Comparison of ENCODE assay signal across 14 cellular contexts in the genomic region with DNA sequence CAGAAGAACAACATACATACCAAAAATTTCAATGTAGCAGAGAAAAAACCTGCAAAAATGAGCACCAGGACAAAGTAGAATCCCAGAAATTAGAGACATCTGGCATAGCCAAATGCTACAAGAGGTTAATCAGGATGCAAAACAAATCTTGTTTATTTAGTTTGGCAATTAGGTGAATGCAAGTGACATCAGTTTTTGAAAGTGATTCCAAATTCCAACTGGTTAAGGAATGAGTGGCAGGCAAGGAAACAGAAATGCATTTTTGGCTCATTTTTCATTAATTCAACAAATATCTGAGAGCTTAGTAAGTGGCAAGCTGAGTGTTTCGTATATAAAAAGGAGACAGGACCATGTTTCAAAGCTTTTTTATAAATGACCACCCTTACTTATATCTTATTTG. TPM values are rescaled to one million over a fixed set of nuclear protein-coding genes. Genes with fewer than 3 reads are reported as not detected.
DNase-seq lines count a peak whose midpoint lies in the region; ATAC-seq lines count a peak whose summit lies in the region.
"Had no signal": no experiment of that assay in that cellular context is flagged by ENCODE, and none has a peak within 500 bp of the region (broad histone marks: within the 10 kb centered on the region; RNA-seq: fewer than 3 reads in every experiment).

No MANE protein-coding gene starts in this region.

- no peaks in the 10 kb centered on the region for H3K9me3 Mint-ChIP-seq in activated T-cell treated with anti-CD3 and anti-CD28 coated beads, Interleukin-2, amount 50 U/mL, for 24 hours
- H3K9me3 Mint-ChIP-seq in T-cell: no peaks in the 10 kb centered on the region
- H3K9me3 Mint-ChIP-seq in stimulated activated naive B cell treated with anti-CD40 and anti-IgM and Interleukin-4, amounts not matched to agents 10 μg/mL and 1 μg/mL and 100 μg/mL, for 72 hours: no peaks in the 10 kb centered on the region
- H3K9me3 Mint-ChIP-seq in effector memory CD8-positive, alpha-beta T cell: no peaks in the 10 kb centered on the region
- no peaks in the 10 kb centered on the region for H3K9me3 Mint-ChIP-seq in activated CD4-positive, alpha-beta memory T cell treated with anti-CD3 and anti-CD28 coated beads, Interleukin-2, amount 10 ng/mL, durations not matched to agents 7 days and 5 days
- H3K9me3 Mint-ChIP-seq: dendritic cell treated with granulocyte-macrophage colony-stimulating factor and Interleukin-4, amounts not matched to agents 40 ng/mL and 50 ng/mL, for 4 days; type B pancreatic cell had no signal

- peak overlapping the region; percentile 61 for H3K27ac Mint-ChIP-seq in activated T-cell treated with anti-CD3 and anti-CD28 coated beads, Interleukin-2, amount 50 U/mL, for 24 hours
- peak overlapping the region; percentile 12 to 31 for H3K27ac Mint-ChIP-seq in T-cell
- peak overlapping the region; percentile 43 for H3K27ac Mint-ChIP-seq in stimulated activated naive B cell treated with anti-CD40 and anti-IgM and Interleukin-4, amounts not matched to agents 10 μg/mL and 1 μg/mL and 100 μg/mL, for 72 hours
- peak overlapping the region in 1 of 2 donors; percentile 59 for H3K27ac Mint-ChIP-seq in effector memory CD8-positive, alpha-beta T cell
- H3K27ac Mint-ChIP-seq in activated CD4-positive, alpha-beta memory T cell treated with anti-CD3 and anti-CD28 coated beads, Interleukin-2, amount 10 ng/mL, durations not matched to agents 7 days and 5 days: no peak overlapping the region
- H3K27ac Mint-ChIP-seq: dendritic cell treated with granulocyte-macrophage colony-stimulating factor and Interleukin-4, amounts not matched to agents 40 ng/mL and 50 ng/mL, for 4 days; type B pancreatic cell had no signal

- POLR2A ChIA-PET in T-cell (lab: Charles Lee): no interaction called here
- POLR2A ChIA-PET in activated CD4-positive, alpha-beta memory T cell treated with anti-CD3 and anti-CD28 coated beads, Interleukin-2, amount 10 ng/mL, durations not matched to agents 7 days and 5 days (lab: Charles Lee): interaction anchor here (0.9 kb wide), 1 partner anchor 236 kb away, joined by 5 read pairs; no protein-coding TSS in a partner anchor

- no peak for ATAC-seq in T-cell (replicated peaks in 1 of 4)
- no peak for ATAC-seq in stimulated activated naive B cell treated with anti-CD40 and anti-IgM and Interleukin-4, amounts not matched to agents 10 μg/mL and 1 μg/mL and 100 μg/mL, for 72 hours (replicated peaks)
- ATAC-seq in effector memory CD8-positive, alpha-beta T cell (replicated peaks): no peak
- ATAC-seq: left cardiac atrium had no signal

- no peak overlapping the region for H3K4me3 Mint-ChIP-seq in activated T-cell treated with anti-CD3 and anti-CD28 coated beads, Interleukin-2, amount 50 U/mL, for 24 hours
- peak overlapping the region in 1 of 3 donors; percentile 27 for H3K4me3 Mint-ChIP-seq in T-cell
- no peak overlapping the region for H3K4me3 Mint-ChIP-seq in stimulated activated naive B cell treated with anti-CD40 and anti-IgM and Interleukin-4, amounts not matched to agents 10 μg/mL and 1 μg/mL and 100 μg/mL, for 72 hours
- peak overlapping the region in 1 of 2 donors; percentile 20 for H3K4me3 Mint-ChIP-seq in effector memory CD8-positive, alpha-beta T cell
- no peak overlapping the region for H3K4me3 Mint-ChIP-seq in activated CD4-positive, alpha-beta memory T cell treated with anti-CD3 and anti-CD28 coated beads, Interleukin-2, amount 10 ng/mL, durations not matched to agents 7 days and 5 days
- H3K4me3 Mint-ChIP-seq: dendritic cell treated with granulocyte-macrophage colony-stimulating factor and Interleukin-4, amounts not matched to agents 40 ng/mL and 50 ng/mL, for 4 days; type B pancreatic cell had no signal

- peaks cover 31% of the 10 kb centered on the region for H3K36me3 Mint-ChIP-seq in activated T-cell treated with anti-CD3 and anti-CD28 coated beads, Interleukin-2, amount 50 U/mL, for 24 hours (ENCODE audit: low read depth)
- H3K36me3 Mint-ChIP-seq in T-cell: peaks cover 4% of the 10 kb centered on the region
- H3K36me3 Mint-ChIP-seq in stimulated activated naive B cell treated with anti-CD40 and anti-IgM and Interleukin-4, amounts not matched to agents 10 μg/mL and 1 μg/mL and 100 μg/mL, for 72 hours: peaks cover 4 to 15% of the 10 kb centered on the region in 2 donors
- no peaks in the 10 kb centered on the region for H3K36me3 Mint-ChIP-seq in effector memory CD8-positive, alpha-beta T cell (ENCODE audit: insufficient read depth)
- peaks cover 5% of the 10 kb centered on the region for H3K36me3 Mint-ChIP-seq in activated CD4-positive, alpha-beta memory T cell treated with anti-CD3 and anti-CD28 coated beads, Interleukin-2, amount 10 ng/mL, durations not matched to agents 7 days and 5 days (ENCODE audit: low read depth)
- H3K36me3 Mint-ChIP-seq: type B pancreatic cell had no signal

- H3K4me1 Mint-ChIP-seq in activated T-cell treated with anti-CD3 and anti-CD28 coated beads, Interleukin-2, amount 50 U/mL, for 24 hours (ENCODE audit: low read depth): peaks cover 85% of the 10 kb centered on the region
- peaks cover 69 to 90% (median 87%) of the 10 kb centered on the region in 3 donors for H3K4me1 Mint-ChIP-seq in T-cell
- peaks cover 41 to 85% of the 10 kb centered on the region in 2 donors for H3K4me1 Mint-ChIP-seq in stimulated activated naive B cell treated with anti-CD40 and anti-IgM and Interleukin-4, amounts not matched to agents 10 μg/mL and 1 μg/mL and 100 μg/mL, for 72 hours
- peaks cover 49 to 73% of the 10 kb centered on the region in 2 donors for H3K4me1 Mint-ChIP-seq in effector memory CD8-positive, alpha-beta T cell (ENCODE audit: low read depth in 2 of 2)
- peaks cover 31% of the 10 kb centered on the region for H3K4me1 Mint-ChIP-seq in activated CD4-positive, alpha-beta memory T cell treated with anti-CD3 and anti-CD28 coated beads, Interleukin-2, amount 10 ng/mL, durations not matched to agents 7 days and 5 days

- DNase-seq in activated T-cell treated with anti-CD3 and anti-CD28 coated beads, Interleukin-2, amount 50 U/mL, for 24 hours: no peak
- DNase-seq in activated T-cell treated with anti-CD3 and anti-CD28 coated beads, Interleukin-2, amount 50 U/mL, for 1 hour: no peak
- DNase-seq in T-cell (no peak), fibroblast of peridontal ligament (ENCODE audit: extremely low read depth) (peak; percentile 91)
- DNase-seq in stimulated activated naive B cell treated with anti-CD40 and anti-IgM and Interleukin-4, amounts not matched to agents 10 μg/mL and 1 μg/mL and 100 μg/mL, for 72 hours: no peak
- DNase-seq in effector memory CD8-positive, alpha-beta T cell: no peak
- DNase-seq in central memory CD4-positive, alpha-beta T cell: no peak
- no peak for DNase-seq in activated CD4-positive, alpha-beta memory T cell treated with anti-CD3 and anti-CD28 coated beads, Interleukin-2, amount 10 ng/mL, durations not matched to agents 7 days and 5 days
- DNase-seq: activated CD4-positive, alpha-beta T cell treated with anti-CD3 and anti-CD28 coated beads, Interleukin-2, amount 50 U/mL, for 1 hour; Kasumi-1; left cardiac atrium; spleen had no signal

- no peaks in the 10 kb centered on the region for H3K27me3 Mint-ChIP-seq in activated T-cell treated with anti-CD3 and anti-CD28 coated beads, Interleukin-2, amount 50 U/mL, for 24 hours
- H3K27me3 Mint-ChIP-seq in T-cell: no peaks in the 10 kb centered on the region
- no peaks in the 10 kb centered on the region for H3K27me3 Mint-ChIP-seq in stimulated activated naive B cell treated with anti-CD40 and anti-IgM and Interleukin-4, amounts not matched to agents 10 μg/mL and 1 μg/mL and 100 μg/mL, for 72 hours
- no peaks in the 10 kb centered on the region for H3K27me3 Mint-ChIP-seq in effector memory CD8-positive, alpha-beta T cell
- no peaks in the 10 kb centered on the region for H3K27me3 Mint-ChIP-seq in activated CD4-positive, alpha-beta memory T cell treated with anti-CD3 and anti-CD28 coated beads, Interleukin-2, amount 10 ng/mL, durations not matched to agents 7 days and 5 days
- H3K27me3 Mint-ChIP-seq: dendritic cell treated with granulocyte-macrophage colony-stimulating factor and Interleukin-4, amounts not matched to agents 40 ng/mL and 50 ng/mL, for 4 days; type B pancreatic cell had no signal

- CTCF ChIA-PET in T-cell (lab: Charles Lee): no interaction called here
- CTCF ChIA-PET in activated CD4-positive, alpha-beta memory T cell treated with anti-CD3 and anti-CD28 coated beads, Interleukin-2, amount 10 ng/mL, durations not matched to agents 7 days and 5 days (lab: Charles Lee): no interaction called here

RNA-seq across cellular contexts. Expression of a gene that starts 21.3 kb away (rescaled TPM):
- 10 to 100 TPM; 57.5 to 71.9 (median 62.4) TPM for total RNA-seq in T-cell
- 10 to 100 TPM; 49.0 to 49.3 TPM for total RNA-seq in activated CD4-positive, alpha-beta memory T cell treated with anti-CD3 and anti-CD28 coated beads, Interleukin-2, amount 10 ng/mL, durations not matched to agents 7 days and 5 days

RNA-seq across cellular contexts. Expression of a gene that starts 51.1 kb away (rescaled TPM):
- 100 to 1,000 TPM; 143 to 167 (median 152) TPM for total RNA-seq in T-cell
- 100 to 1,000 TPM; 197 to 206 TPM for total RNA-seq in activated CD4-positive, alpha-beta memory T cell treated with anti-CD3 and anti-CD28 coated beads, Interleukin-2, amount 10 ng/mL, durations not matched to agents 7 days and 5 days
